In genomic region chr4:168797176-168797575, GRCh38 we compare ENCODE assay signal across 10 cellular contexts.
DNase-seq lines count a peak whose midpoint lies in the region; TF ChIP-seq lines count a peak whose summit lies in the region.
"Had no signal": no experiment of that assay in that cellular context is flagged by ENCODE, and none has a peak within 500 bp of the region (broad histone marks: within the 10 kb centered on the region; RNA-seq: fewer than 3 reads in every experiment).

No MANE protein-coding gene starts in this region.

- H4K20me1 ChIP-seq in fibroblast of lung (ENCODE audit: control insufficient read depth, extremely low read depth, insufficient read depth, low read length) (no peaks in the 10 kb centered on the region), OCI-LY7 (ENCODE audit: insufficient read depth, low read length) (no peaks in the 10 kb centered on the region)

- H3K27ac ChIP-seq in fibroblast of lung (ENCODE audit: insufficient read depth, low read length), result peak overlapping the region; percentile 90
- no peak overlapping the region for H3K27ac ChIP-seq in OCI-LY7 (ENCODE audit: low read depth, low read length, poor library complexity, severe bottlenecking)

- H3K9me2 ChIP-seq in OCI-LY7 (ENCODE audit: insufficient read depth, low read length), result no peaks in the 10 kb centered on the region

- peak overlapping the region; percentile 89 for H3K27ac Mint-ChIP-seq in osteocyte (ENCODE audit: unreplicated experiment)
- H3K27ac Mint-ChIP-seq: effector memory CD8-positive, alpha-beta T cell had no signal

- DNase-seq in Caki2 (ENCODE audit: low read depth) (peak; percentile 74), fibroblast of lung (ENCODE audit: low read depth in 2 of 2) (peak; percentile 90 to 91), osteocyte (ENCODE audit: extremely low spot score, unreplicated experiment) (no peak), NCI-H510A treated with DMSO at 0.1 percent for 48 hours (lab: John Stamatoyannopoulos, UW) (no peak), SK-N-DZ (ENCODE audit: low spot score) (no peak), OCI-LY7 (ENCODE audit: low spot score) (no peak), GOT3 (lab: John Stamatoyannopoulos, UW) (no peak)
- DNase-seq: effector memory CD8-positive, alpha-beta T cell; Kasumi-1 had no signal

- TF ChIP-seq CTCF in fibroblast of lung (conservative IDR thresholded peaks at IDR 0.05 in 1 of 2, IDR thresholded peaks at IDR 0.05 in 1 of 2; ENCODE audit: low read depth in 1 of 2, low read length in 2 of 2) (no peak), osteocyte (IDR thresholded peaks at IDR 0.05) (no peak), OCI-LY7 (conservative IDR thresholded peaks at IDR 0.05; ENCODE audit: low read length) (no peak)

- no peaks in the 10 kb centered on the region for H3K36me3 ChIP-seq in fibroblast of lung (ENCODE audit: control insufficient read depth, insufficient read depth, low read length)
- no peaks in the 10 kb centered on the region for H3K36me3 ChIP-seq in OCI-LY7 (ENCODE audit: insufficient read depth, low read length)

- H3K9me3 ChIP-seq in fibroblast of lung (ENCODE audit: control insufficient read depth, insufficient read depth, low read depth, low read length) (no peaks in the 10 kb centered on the region), OCI-LY7 (ENCODE audit: low read length) (no peaks in the 10 kb centered on the region)

- H3K27me3 Mint-ChIP-seq in osteocyte (ENCODE audit: unreplicated experiment), result no peaks in the 10 kb centered on the region

- H3K27me3 ChIP-seq in fibroblast of lung (ENCODE audit: control insufficient read depth, insufficient read depth, low read length), result no peaks in the 10 kb centered on the region

- no peak overlapping the region for H3K4me3 ChIP-seq in fibroblast of lung (replicated peaks in 1 of 4; ENCODE audit: control extremely low read depth in 1 of 4, insufficient read depth in 1 of 4, low read depth in 3 of 4, low read length in 4 of 4)
- no peak overlapping the region for H3K4me3 ChIP-seq in OCI-LY7 (ENCODE audit: low read depth, low read length, poor library complexity, severe bottlenecking)

- H2AFZ ChIP-seq in fibroblast of lung (ENCODE audit: low read length), result no peak overlapping the region
- H2AFZ ChIP-seq in OCI-LY7 (ENCODE audit: low read length), result no peak overlapping the region

- H3K4me3 Mint-ChIP-seq in osteocyte (ENCODE audit: unreplicated experiment), result no peak overlapping the region
- H3K4me3 Mint-ChIP-seq: effector memory CD8-positive, alpha-beta T cell had no signal

- no peaks in the 10 kb centered on the region for H3K79me2 ChIP-seq in fibroblast of lung (ENCODE audit: control insufficient read depth, insufficient read depth, low read length)
- H3K79me2 ChIP-seq in OCI-LY7 (ENCODE audit: insufficient read depth, low read depth, low read length), result no peaks in the 10 kb centered on the region

- H3K4me1 ChIP-seq in fibroblast of lung (ENCODE audit: control insufficient read depth, extremely low read depth, insufficient read depth, low read length) (peaks cover 7% of the 10 kb centered on the region), OCI-LY7 (ENCODE audit: insufficient read depth, low read length, poor library complexity, severe bottlenecking) (no peaks in the 10 kb centered on the region)

- H3K4me2 ChIP-seq in fibroblast of lung (ENCODE audit: extremely low read depth, insufficient read depth, low read length), result peak overlapping the region; percentile 56
- no peak overlapping the region for H3K4me2 ChIP-seq in OCI-LY7 (ENCODE audit: low read length)

- peaks cover 40% of the 10 kb centered on the region for H3K4me1 Mint-ChIP-seq in osteocyte (ENCODE audit: unreplicated experiment)

- intact Hi-C loops in OCI-LY7 (cut with micrococcal nuclease; ENCODE audit: unreplicated experiment), result no loop called here

- in situ Hi-C loops in Caki2 (cut with HindIII; ENCODE audit: low pct_unique_long_range_greater_than_20kb, low sequenced_read_pairs), result no loop called here

- no peaks in the 10 kb centered on the region for H3K9me3 Mint-ChIP-seq in osteocyte (ENCODE audit: unreplicated experiment)
- H3K9me3 Mint-ChIP-seq: effector memory CD8-positive, alpha-beta T cell had no signal

- H3K9ac ChIP-seq in fibroblast of lung (ENCODE audit: insufficient read depth, low read length), result no peak overlapping the region

- H3K36me3 Mint-ChIP-seq in osteocyte (ENCODE audit: unreplicated experiment), result peaks cover 9% of the 10 kb centered on the region

- no TSS peak for BruUV-seq in OCI-LY7 (replicated peaks; lab: Mats Ljungman, UMichigan)

- CTCF ChIA-PET in OCI-LY7 (lab: Charles Lee; ENCODE audit: unreplicated experiment), result no interaction called here

- POLR2A ChIA-PET in OCI-LY7 (lab: Charles Lee), result interaction anchor here (0.7 kb wide), 1 partner anchor 358 kb away, joined by 3 read pairs; no protein-coding TSS in a partner anchor

TF ChIP-seq in PFSK-1, 5 proteins besides CTCF, POLR2A, EP300 and RAD21:
- TF ChIP-seq POLR2AphosphoS5 (IDR thresholded peaks at IDR 0.05; ENCODE audit: low read depth, low read length), result no peak; the same call in 1 of the 2 replicates
- TF ChIP-seq TAF1 (IDR thresholded peaks at IDR 0.05; ENCODE audit: borderline replicate concordance, insufficient read depth, low read length), result peak; percentile 39; the same call in 1 of the 2 replicates
- TF ChIP-seq FOXP2 (optimal IDR thresholded peaks at IDR 0.05; ENCODE audit: borderline replicate concordance, extremely low read depth, extremely low read length, insufficient read depth), result no peak
- TF ChIP-seq SIN3A (IDR thresholded peaks at IDR 0.05; ENCODE audit: borderline replicate concordance, insufficient read depth, low read length), result peak; percentile 86; the same call in 1 of the 2 replicates
- no peak for TF ChIP-seq REST (IDR thresholded peaks at IDR 0.05; ENCODE audit: insufficient read depth in 1 of 2, low read depth in 2 of 2, low read length in 2 of 2)
TF ChIP-seq in PFSK-1: peak in this region for 2.

Comparison
In these comparisons a context has a peak if more than half of its experiments do, and no peak if none do; other contexts are left out.
1. DNase-seq: peak in Caki2 (single experiment) and fibroblast of lung (2 of 2); none in osteocyte (single experiment), NCI-H510A treated with DMSO at 0.1 percent for 48 hours (single experiment), SK-N-DZ (single experiment), OCI-LY7 (single experiment) and GOT3 (single experiment).